8 cellular contexts compared by ENCODE assay signal in the genomic region with DNA sequence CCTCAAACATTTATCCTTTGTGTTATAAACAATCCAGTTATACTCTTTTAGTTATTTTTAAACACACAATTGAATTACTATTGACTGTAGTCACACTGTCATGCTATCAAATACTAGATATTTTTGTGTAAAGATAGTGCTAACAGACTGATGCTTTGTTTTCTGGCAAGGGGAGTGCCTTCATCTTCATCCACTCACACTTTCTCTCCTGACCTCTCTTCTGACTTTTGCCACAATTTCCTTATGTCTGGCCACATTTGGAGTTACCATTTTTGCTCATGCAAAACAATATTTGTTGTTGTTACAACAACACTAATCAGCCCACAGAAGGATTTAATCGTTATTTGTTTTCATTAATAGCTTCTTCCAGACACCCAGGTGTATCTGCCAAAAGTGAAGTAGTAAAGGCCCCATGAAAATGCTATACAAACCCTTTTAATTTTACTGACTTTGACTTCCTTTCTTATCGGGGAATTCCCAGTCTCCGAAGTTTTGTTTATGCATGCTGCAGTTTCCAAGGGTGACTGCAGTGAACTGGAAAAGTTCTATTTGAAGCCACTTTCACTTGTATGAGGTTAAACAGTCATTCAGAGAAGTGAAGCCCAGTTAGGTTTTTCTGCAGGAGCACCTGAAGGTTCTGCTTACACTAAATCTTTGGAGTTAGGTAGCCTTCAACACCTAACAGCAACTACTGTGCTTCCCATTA.
A peak's percentile ranks its signal among the peaks of the same experiment; 100 is the strongest.
DNase-seq lines count a peak whose midpoint lies in the region; ATAC-seq and TF ChIP-seq lines count a peak whose summit lies in the region.
"Had no signal": no experiment of that assay in that cellular context is flagged by ENCODE, and none has a peak within 500 bp of the region (broad histone marks: within the 10 kb centered on the region; RNA-seq: fewer than 3 reads in every experiment).

No MANE protein-coding gene starts in this region.

- TF ChIP-seq CTCF in cardiac fibroblast (IDR thresholded peaks at IDR 0.05; ENCODE audit: low read depth, low read length), result no peak
- no peak for TF ChIP-seq CTCF in smooth muscle cell (IDR thresholded peaks at IDR 0.05; ENCODE audit: borderline replicate concordance, insufficient read depth, poor library complexity, severe bottlenecking)
- TF ChIP-seq CTCF in prostate gland (IDR thresholded peaks at IDR 0.05), result no peak

- peak overlapping the region; percentile 41 for H3K9ac ChIP-seq in smooth muscle cell (ENCODE audit: low read depth)

- ATAC-seq in GM19372 (IDR thresholded peaks at IDR 0.05; ENCODE audit: low read depth, unreplicated experiment) (peak; percentile 90), HG03095 (IDR thresholded peaks at IDR 0.05; ENCODE audit: unreplicated experiment) (peak; percentile 85)

- H3K79me2 ChIP-seq in smooth muscle cell (ENCODE audit: low read depth), result no peaks in the 10 kb centered on the region

- intact Hi-C loops in prostate gland (cut with DNase I), result no loop called here

- no peak overlapping the region for H3K4me3 ChIP-seq in cardiac fibroblast (replicated peaks in 1 of 2; ENCODE audit: low read depth in 2 of 2, low read length in 2 of 2)
- no peak overlapping the region for H3K4me3 ChIP-seq in smooth muscle cell
- H3K4me3 ChIP-seq in prostate gland, result no peak overlapping the region

- H3K9me3 ChIP-seq in smooth muscle cell (replicated peaks; ENCODE audit: low read depth), result no peaks in the 10 kb centered on the region
- H3K9me3 ChIP-seq in prostate gland, result no peaks in the 10 kb centered on the region

- H3K4me1 ChIP-seq in smooth muscle cell (ENCODE audit: low read depth) (no peaks in the 10 kb centered on the region), prostate gland (replicated peaks) (no peaks in the 10 kb centered on the region)

- no peaks in the 10 kb centered on the region for H3F3A ChIP-seq in smooth muscle cell (ENCODE audit: low read depth)

- H3K27me3 ChIP-seq in smooth muscle cell (ENCODE audit: low read depth) (no peaks in the 10 kb centered on the region), prostate gland (replicated peaks; ENCODE audit: insufficient read depth) (no peaks in the 10 kb centered on the region)

- H3K27ac ChIP-seq in smooth muscle cell (ENCODE audit: low read depth) (peak overlapping the region; percentile 55), prostate gland (no peak overlapping the region)

- H3K36me3 ChIP-seq in smooth muscle cell (ENCODE audit: low read depth), result no peaks in the 10 kb centered on the region
- H3K36me3 ChIP-seq in prostate gland, result no peaks in the 10 kb centered on the region

- DNase-seq in cardiac fibroblast (ENCODE audit: low read depth in 2 of 2) (peak; percentile 65 to 82), smooth muscle cell (lab: John Stamatoyannopoulos, UW; ENCODE audit: unreplicated experiment) (no peak), UCSD-AML1 (lab: John Stamatoyannopoulos, UW; ENCODE audit: unreplicated experiment) (no peak), CD1c-positive myeloid dendritic cell (ENCODE audit: extremely low spot score) (no peak), prostate gland (ENCODE audit: low spot score) (no peak)
- DNase-seq: cerebellar nuclear complex had no signal

- no peak for TF ChIP-seq POLR2A in prostate gland (IDR thresholded peaks at IDR 0.05)

- WGBS in smooth muscle cell (ENCODE audit: low lambda C conversion rate), result 44% methylated on average over 3 of the region's 3 CpGs
- 13% methylated on average over 3 of the region's 3 CpGs for WGBS in prostate gland

- H4K20me1 ChIP-seq in smooth muscle cell (ENCODE audit: low read depth), result no peaks in the 10 kb centered on the region

- H2AFZ ChIP-seq in smooth muscle cell (ENCODE audit: low read depth), result no peak overlapping the region

- H3K4me2 ChIP-seq in smooth muscle cell, result no peak overlapping the region

Comparison
In these comparisons a context has a peak if more than half of its experiments do, and no peak if none do; other contexts are left out.
1. DNase-seq: peak in cardiac fibroblast (2 of 2); none in smooth muscle cell (single experiment), UCSD-AML1 (single experiment), CD1c-positive myeloid dendritic cell (single experiment) and prostate gland (single experiment).